13 cellular contexts compared by ENCODE assay signal in the genomic region with DNA sequence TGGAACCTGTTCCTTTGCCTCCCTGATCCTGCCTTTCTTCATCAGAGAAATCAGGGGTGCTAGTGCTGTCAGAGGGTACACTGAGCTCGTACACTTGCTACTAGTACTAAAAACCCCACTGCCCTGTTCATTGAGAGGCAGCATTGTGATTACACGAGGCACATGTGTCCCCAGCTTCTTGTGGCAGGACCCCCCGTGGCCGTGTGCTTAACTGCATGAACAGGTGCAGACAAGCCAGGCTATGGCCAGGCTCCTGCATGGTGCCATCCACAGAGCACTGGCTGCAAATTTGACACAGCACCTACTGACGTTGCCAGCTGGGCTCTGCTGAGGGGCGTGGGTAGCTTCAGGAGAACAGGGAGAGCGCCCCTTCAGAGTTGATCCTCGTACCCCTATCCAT.
"Had no signal": no experiment of that assay in that cellular context is flagged by ENCODE, and none has a peak within 500 bp of the region (broad histone marks: within the 10 kb centered on the region; RNA-seq: fewer than 3 reads in every experiment).

No MANE protein-coding gene starts in this region.

- H3K27me3 ChIP-seq: colonic mucosa, esophagus squamous epithelium, right atrium auricular region, stomach, testis, upper lobe of left lung had no signal

- H3K4me1 ChIP-seq: colonic mucosa, left ventricle myocardium inferior, right atrium auricular region, stomach, upper lobe of left lung had no signal

- H3K9me3 ChIP-seq: colonic mucosa, esophagus squamous epithelium, right atrium auricular region, stomach, testis, upper lobe of left lung had no signal

- H3K4me3 ChIP-seq: colonic mucosa, esophagus squamous epithelium, left ventricle myocardium inferior, right atrium auricular region, stomach, testis, upper lobe of left lung had no signal

- DNase-seq: activated CD4-positive, alpha-beta T cell treated with anti-CD3 and anti-CD28 coated beads for 1 hour; activated CD4-positive, alpha-beta T cell treated with anti-CD3 and anti-CD28 coated beads, Interleukin-2, amount 50 U/mL, for 48 hours; activated naive CD4-positive, alpha-beta T cell treated with anti-CD3 and anti-CD28 coated beads, Interleukin-2, amount 50 U/mL, for 16 hours; colonic mucosa; effector CD4-positive, alpha-beta T cell; esophagus squamous epithelium; left ventricle myocardium inferior; stomach; T-cell; T-helper 9 cell; testis; upper lobe of left lung had no signal

- H3K36me3 ChIP-seq: colonic mucosa, left ventricle myocardium inferior, right atrium auricular region had no signal

- H3K27ac ChIP-seq: colonic mucosa, esophagus squamous epithelium, left ventricle myocardium inferior, right atrium auricular region, stomach, testis, upper lobe of left lung had no signal

- ATAC-seq: T-cell had no signal
